In the genomic region with DNA sequence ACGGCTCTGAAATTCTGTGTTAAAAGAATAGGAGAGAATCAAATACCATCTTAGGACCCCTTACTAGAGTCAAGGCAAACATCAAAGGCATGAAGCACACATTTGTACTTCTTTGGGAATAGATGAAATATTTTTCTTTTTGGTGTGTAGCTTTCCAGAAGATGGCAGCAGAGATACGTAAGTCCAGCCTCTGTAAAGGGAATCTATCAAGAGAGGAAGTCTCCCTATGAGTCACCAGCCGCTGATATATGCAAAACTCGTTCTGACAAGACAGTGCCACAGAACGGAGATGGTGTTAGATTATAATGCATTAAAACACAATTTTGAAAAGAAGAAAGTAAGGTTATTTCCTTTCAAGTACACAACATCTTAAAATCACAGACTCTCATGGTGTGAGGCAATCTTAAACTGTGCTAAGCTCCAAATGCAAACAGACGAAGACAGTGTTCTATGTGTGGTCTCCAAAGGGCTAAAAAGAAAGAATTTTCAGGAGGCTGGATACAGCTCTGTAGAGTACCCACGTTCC, we compare ENCODE assay signal across 8 cellular contexts.
DNase-seq lines count a peak whose midpoint lies in the region; ATAC-seq, FAIRE-seq and TF ChIP-seq lines count a peak whose summit lies in the region.

No MANE protein-coding gene starts in this region.

- DNase-seq in AG09319 (ENCODE audit: extremely low read depth, low read depth) (no peak), NCI-H146 (lab: John Stamatoyannopoulos, UW) (peak; percentile 89), SW480 (ENCODE audit: low spot score) (peak; percentile 85), bronchial epithelial cell (ENCODE audit: low read depth) (peak; percentile 92), kidney glomerular epithelial cell (lab: John Stamatoyannopoulos, UW) (peak; percentile 84)
- peak; percentile 15 for DNase-seq in stimulated activated CD4-positive, alpha-beta T cell treated with anti-CD3 and anti-CD28 coated beads, Interleukin-4, amount 100 ng/mL, for 1 hour

- peak; percentile 100 for ATAC-seq in GM18517 (IDR thresholded peaks at IDR 0.05; ENCODE audit: unreplicated experiment)
- ATAC-seq in HG02970 (IDR thresholded peaks at IDR 0.05; ENCODE audit: low FRiP score, unreplicated experiment) = peak; percentile 99

- H3K27me3 ChIP-seq in bronchial epithelial cell (ENCODE audit: control insufficient read depth, insufficient read depth, low read length) = no peaks in the 10 kb centered on the region

- H3K4me3 ChIP-seq in bronchial epithelial cell (ENCODE audit: low read depth, low read length) = no peak overlapping the region

- no peaks in the 10 kb centered on the region for H3K36me3 ChIP-seq in bronchial epithelial cell (ENCODE audit: control insufficient read depth, insufficient read depth, low read length)

- TF ChIP-seq CTCF in AG09319 (IDR thresholded peaks at IDR 0.05; ENCODE audit: low read depth, low read length) (peak; percentile 71), bronchial epithelial cell (IDR thresholded peaks at IDR 0.05; ENCODE audit: insufficient read depth, low read length, severe bottlenecking) (peak; percentile 55)

- FAIRE-seq in bronchial epithelial cell (lab: Jason Lieb, UNC) = no peak
